In genomic region chr15:42453826-42454225, GRCh38 we compare ENCODE assay signal across 29 cellular contexts.
"Had no signal": no experiment of that assay in that cellular context is flagged by ENCODE, and none has a peak within 500 bp of the region (broad histone marks: within the 10 kb centered on the region; RNA-seq: fewer than 3 reads in every experiment).

No MANE protein-coding gene starts in this region.

- H3K9me3 ChIP-seq: adrenal gland, SJCRH30 had no signal

- H3K4me3 Mint-ChIP-seq: activated CD4-positive, alpha-beta T cell treated with anti-CD3 and anti-CD28 coated beads, Interleukin-2, amount 10 ng/mL, durations not matched to agents 7 days and 5 days; activated CD8-positive, alpha-beta T cell treated with anti-CD3 and anti-CD28 coated beads, Interleukin-2, amount 10 ng/mL, durations not matched to agents 7 days and 5 days; activated naive CD4-positive, alpha-beta T cell treated with anti-CD3 and anti-CD28 coated beads, Interleukin-2, amount 50 U/mL, for 24 hours; activated naive CD8-positive, alpha-beta T cell treated with anti-CD3 and anti-CD28 coated beads, Interleukin-2, amount 10 ng/mL, durations not matched to agents 7 days and 5 days; activated T-cell treated with anti-CD3 and anti-CD28 coated beads, Interleukin-2, amount 50 U/mL, for 24 hours; central memory CD8-positive, alpha-beta T cell had no signal

- ATAC-seq: activated CD8-positive, alpha-beta T cell treated with anti-CD3 and anti-CD28 coated beads, Interleukin-2, amount 10 ng/mL, durations not matched to agents 7 days and 5 days had no signal

- DNase-seq: activated CD4-positive, alpha-beta T cell treated with anti-CD3 and anti-CD28 coated beads, Interleukin-2, amount 10 ng/mL, durations not matched to agents 7 days and 5 days; activated CD4-positive, alpha-beta T cell treated with anti-CD3 and anti-CD28 coated beads, Interleukin-2, amount 50 U/mL, for 48 hours; activated CD8-positive, alpha-beta T cell treated with anti-CD3 and anti-CD28 coated beads, Interleukin-2, amount 10 ng/mL, durations not matched to agents 7 days and 5 days; activated gamma-delta T cell; activated naive CD4-positive, alpha-beta T cell treated with Interleukin-2 at 50 U/mL for 16 hours; activated naive CD8-positive, alpha-beta T cell treated with anti-CD3 and anti-CD28 coated beads, Interleukin-2, amount 10 ng/mL, durations not matched to agents 7 days and 5 days; activated T-cell treated with anti-CD3 and anti-CD28 coated beads, Interleukin-2, amount 50 U/mL, for 24 hours; adrenal gland; brain microvascular endothelial cell; KG1; MM.1S; MV-4-11; NCI-H1092; NCI-H1436 treated with DMSO at 0.1 percent for 48 hours; NCI-H1694 treated with DMSO at 0.1 percent for 48 hours; NCI-H2029 treated with DMSO at 0.1 percent for 48 hours; NCI-H2107; NCI-H2171; NCI-H510A; NCI-H526; NCI-H748 treated with DMSO at 0.1 percent for 48 hours; OCI-M1; SHP77; SJCRH30; T1000 had no signal

- H3K9me3 Mint-ChIP-seq: activated CD4-positive, alpha-beta T cell treated with anti-CD3 and anti-CD28 coated beads, Interleukin-2, amount 10 ng/mL, durations not matched to agents 7 days and 5 days; activated naive CD4-positive, alpha-beta T cell treated with anti-CD3 and anti-CD28 coated beads, Interleukin-2, amount 50 U/mL, for 24 hours; activated naive CD8-positive, alpha-beta T cell treated with anti-CD3 and anti-CD28 coated beads, Interleukin-2, amount 10 ng/mL, durations not matched to agents 7 days and 5 days; activated T-cell treated with anti-CD3 and anti-CD28 coated beads, Interleukin-2, amount 50 U/mL, for 24 hours; activated T-helper 2 cell treated with anti-CD3 and anti-CD28 coated beads, Interferon-gamma antibody, Interleukin-2, Interleukin-4, amounts not matched to agents 10 μg/mL and 5 μg/mL and 100 μg/mL, durations not matched to agents 14 hours and 24 hours and 36 hours; central memory CD8-positive, alpha-beta T cell had no signal

- H3K27ac Mint-ChIP-seq: activated CD4-positive, alpha-beta T cell treated with anti-CD3 and anti-CD28 coated beads, Interleukin-2, amount 10 ng/mL, durations not matched to agents 7 days and 5 days; activated CD8-positive, alpha-beta T cell treated with anti-CD3 and anti-CD28 coated beads, Interleukin-2, amount 10 ng/mL, durations not matched to agents 7 days and 5 days; activated naive CD4-positive, alpha-beta T cell treated with anti-CD3 and anti-CD28 coated beads, Interleukin-2, amount 50 U/mL, for 24 hours; activated naive CD8-positive, alpha-beta T cell treated with anti-CD3 and anti-CD28 coated beads, Interleukin-2, amount 10 ng/mL, durations not matched to agents 7 days and 5 days; activated T-cell treated with anti-CD3 and anti-CD28 coated beads, Interleukin-2, amount 50 U/mL, for 24 hours; activated T-helper 2 cell treated with anti-CD3 and anti-CD28 coated beads, Interferon-gamma antibody, Interleukin-2, Interleukin-4, amounts not matched to agents 10 μg/mL and 5 μg/mL and 100 μg/mL, durations not matched to agents 14 hours and 24 hours and 36 hours had no signal

- H3K4me1 Mint-ChIP-seq: activated CD4-positive, alpha-beta T cell treated with anti-CD3 and anti-CD28 coated beads, Interleukin-2, amount 10 ng/mL, durations not matched to agents 7 days and 5 days; central memory CD8-positive, alpha-beta T cell had no signal

- H3K27me3 ChIP-seq: adrenal gland, brain microvascular endothelial cell, SJCRH30 had no signal

- H3K27ac ChIP-seq: adrenal gland, brain microvascular endothelial cell, SJCRH30, SK-N-MC had no signal

- H3K4me3 ChIP-seq: adrenal gland, SJCRH30, SK-N-MC had no signal

- H3K27me3 Mint-ChIP-seq: activated CD4-positive, alpha-beta T cell treated with anti-CD3 and anti-CD28 coated beads, Interleukin-2, amount 10 ng/mL, durations not matched to agents 7 days and 5 days; activated naive CD4-positive, alpha-beta T cell treated with anti-CD3 and anti-CD28 coated beads, Interleukin-2, amount 50 U/mL, for 24 hours; activated naive CD8-positive, alpha-beta T cell treated with anti-CD3 and anti-CD28 coated beads, Interleukin-2, amount 10 ng/mL, durations not matched to agents 7 days and 5 days; activated T-cell treated with anti-CD3 and anti-CD28 coated beads, Interleukin-2, amount 50 U/mL, for 24 hours; central memory CD8-positive, alpha-beta T cell had no signal
